ENCODE assay signal across 25 cellular contexts in the genomic region with DNA sequence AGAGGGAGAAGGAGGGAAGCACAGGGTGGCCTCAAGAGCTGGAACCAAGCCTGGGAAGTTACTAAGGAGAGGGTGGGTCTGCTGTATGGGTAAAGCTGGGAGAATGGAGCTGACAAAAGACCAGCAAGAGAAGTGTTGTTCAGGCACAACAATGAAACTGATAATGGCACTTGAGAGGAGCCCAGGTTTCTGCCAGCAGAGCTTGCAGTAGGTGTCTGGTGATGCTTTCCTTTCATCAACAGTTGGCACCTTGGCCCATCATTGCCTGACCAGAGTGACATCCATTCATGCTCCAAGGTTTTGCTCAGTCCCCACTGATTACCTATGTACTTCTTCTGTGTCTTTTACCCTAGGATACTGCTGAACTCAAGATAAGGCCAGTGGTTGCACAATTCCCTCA.
DNase-seq lines count a peak whose midpoint lies in the region; ATAC-seq lines count a peak whose summit lies in the region.
"Had no signal": no experiment of that assay in that cellular context is flagged by ENCODE, and none has a peak within 500 bp of the region (broad histone marks: within the 10 kb centered on the region; RNA-seq: fewer than 3 reads in every experiment).

No MANE protein-coding gene starts in this region.

- no peaks in the 10 kb centered on the region for H4K20me1 ChIP-seq in BLaER1 treated with 17β-estradiol and CSF1 and Interleukin-3, amounts not matched to agents 10 nM and 100 nM

- CTCF ChIA-PET in CD8-positive, alpha-beta memory T cell (lab: Charles Lee) = no interaction called here

- POLR2A ChIA-PET in CD8-positive, alpha-beta memory T cell (lab: Charles Lee) = interaction anchor here (1.1 kb wide), 1 partner anchor 15 kb away, joined by 3 read pairs; no protein-coding TSS in a partner anchor

- peak overlapping the region; percentile 34 to 91 (median 78); a peak in 20 of 22 replicates for H3K27ac ChIP-seq in BLaER1 treated with 17β-estradiol and CSF1 and Interleukin-3, amounts not matched to agents 10 nM and 100 nM
- no peak overlapping the region for H3K27ac ChIP-seq in CD8-positive, alpha-beta memory T cell (ENCODE audit: low read depth, low read length)
- H3K27ac ChIP-seq: gastroesophageal sphincter, hepatocyte, SJSA1, WERI-Rb-1 had no signal

- H3K27ac Mint-ChIP-seq in CD8-positive, alpha-beta memory T cell = peak overlapping the region; percentile 21 to 100 (median 94)
- peak overlapping the region; percentile 6 for H3K27ac Mint-ChIP-seq in activated naive CD8-positive, alpha-beta T cell treated with anti-CD3 and anti-CD28 coated beads for 36 hours
- peak overlapping the region; percentile 87 to 98 (median 96) for H3K27ac Mint-ChIP-seq in naive B cell
- H3K27ac Mint-ChIP-seq: HFFc6 had no signal

- H3K36me3 Mint-ChIP-seq in CD8-positive, alpha-beta memory T cell = peaks cover 0 to 15% (median 3%) of the 10 kb centered on the region in 3 donors
- H3K36me3 Mint-ChIP-seq in activated naive CD8-positive, alpha-beta T cell treated with anti-CD3 and anti-CD28 coated beads for 36 hours = peaks cover 12% of the 10 kb centered on the region
- H3K36me3 Mint-ChIP-seq in naive B cell = peaks cover 13 to 34% of the 10 kb centered on the region in 2 donors

- peak overlapping the region in 2 of 10 experiments; percentile 23 to 36; a peak in 3 of 20 replicates for H3K4me3 ChIP-seq in BLaER1 treated with 17β-estradiol and CSF1 and Interleukin-3, amounts not matched to agents 10 nM and 100 nM
- H3K4me3 ChIP-seq in CD8-positive, alpha-beta memory T cell (ENCODE audit: low read length) = no peak overlapping the region
- H3K4me3 ChIP-seq: gastroesophageal sphincter, hepatocyte, SJSA1, upper lobe of left lung had no signal

- H3K4me2 ChIP-seq in BLaER1 treated with 17β-estradiol and CSF1 and Interleukin-3, amounts not matched to agents 10 nM and 100 nM = peak overlapping the region; percentile 50 to 89 (median 83)
- H3K4me2 ChIP-seq: hepatocyte had no signal

- H3K27me3 Mint-ChIP-seq in CD8-positive, alpha-beta memory T cell = no peaks in the 10 kb centered on the region
- H3K27me3 Mint-ChIP-seq in activated naive CD8-positive, alpha-beta T cell treated with anti-CD3 and anti-CD28 coated beads for 36 hours = no peaks in the 10 kb centered on the region
- H3K27me3 Mint-ChIP-seq in naive B cell = no peaks in the 10 kb centered on the region

- peak overlapping the region in 10 of 11 experiments; percentile 14 to 71 (median 62); a peak in 17 of 22 replicates for H3K9ac ChIP-seq in BLaER1 treated with 17β-estradiol and CSF1 and Interleukin-3, amounts not matched to agents 10 nM and 100 nM

- no peaks in the 10 kb centered on the region for H3K27me3 ChIP-seq in BLaER1 treated with 17β-estradiol and CSF1 and Interleukin-3, amounts not matched to agents 10 nM and 100 nM
- H3K27me3 ChIP-seq in CD8-positive, alpha-beta memory T cell (ENCODE audit: insufficient read depth, low read length, poor library complexity, severe bottlenecking) = no peaks in the 10 kb centered on the region
- H3K27me3 ChIP-seq: gastroesophageal sphincter, hepatocyte, SJSA1, upper lobe of left lung had no signal

- peaks cover 93 to 100% (median 100%) of the 10 kb centered on the region in 10 experiments for H3K4me1 ChIP-seq in BLaER1 treated with 17β-estradiol and CSF1 and Interleukin-3, amounts not matched to agents 10 nM and 100 nM
- peaks cover 33% of the 10 kb centered on the region for H3K4me1 ChIP-seq in CD8-positive, alpha-beta memory T cell (ENCODE audit: insufficient read depth, low read length)
- H3K4me1 ChIP-seq: gastroesophageal sphincter, SJSA1 had no signal

- H3K9me3 Mint-ChIP-seq in CD8-positive, alpha-beta memory T cell = peaks cover 0 to 10% (median 3%) of the 10 kb centered on the region in 5 donors
- peaks cover 16% of the 10 kb centered on the region for H3K9me3 Mint-ChIP-seq in activated naive CD8-positive, alpha-beta T cell treated with anti-CD3 and anti-CD28 coated beads for 36 hours
- H3K9me3 Mint-ChIP-seq in naive B cell = peaks cover 12 to 19% (median 16%) of the 10 kb centered on the region in 7 donors

- ATAC-seq in naive B cell (ENCODE audit: low read depth in 2 of 2) = no peak
- ATAC-seq in HG02852 (IDR thresholded peaks at IDR 0.05; ENCODE audit: unreplicated experiment) = no peak
- ATAC-seq: gastroesophageal sphincter, left colon had no signal

- no peak for DNase-seq in CD8-positive, alpha-beta memory T cell
- DNase-seq in activated naive CD8-positive, alpha-beta T cell treated with anti-CD3 and anti-CD28 coated beads for 36 hours = no peak
- DNase-seq in naive B cell = no peak
- DNase-seq in mesenteric fat pad (ENCODE audit: low spot score) = no peak
- no peak for DNase-seq in EL
- DNase-seq in NCI-H748 treated with DMSO at 0.1 percent for 48 hours (lab: John Stamatoyannopoulos, UW) = no peak
- DNase-seq: activated CD4-positive, alpha-beta T cell treated with anti-CD3 and anti-CD28 coated beads, Interleukin-2, amount 50 U/mL, for 1 hour; activated gamma-delta T cell treated with Interleukin-2 at 50 U/mL for 16 hours; activated T-cell treated with anti-CD3 and anti-CD28 coated beads, Interleukin-2, amount 50 U/mL, for 48 hours; C1 segment of cervical spinal cord; DND-41; HFFc6; left colon; NCI-H146; NCI-H2107; NCI-H446 treated with DMSO at 0.1 percent for 48 hours; stimulated activated naive CD4-positive, alpha-beta T cell; T1000; upper lobe of left lung; WERI-Rb-1 had no signal

- peak overlapping the region in 2 of 7 donors; percentile 2 to 12 for H3K4me3 Mint-ChIP-seq in CD8-positive, alpha-beta memory T cell
- H3K4me3 Mint-ChIP-seq in activated naive CD8-positive, alpha-beta T cell treated with anti-CD3 and anti-CD28 coated beads for 36 hours = no peak overlapping the region
- H3K4me3 Mint-ChIP-seq in naive B cell = peak overlapping the region in 6 of 8 donors; percentile 10 to 83 (median 28)
- H3K4me3 Mint-ChIP-seq: HFFc6 had no signal

- peaks cover 14 to 38% (median 20%) of the 10 kb centered on the region in 11 experiments; a peak in 21 of 22 replicates for H3K9me3 ChIP-seq in BLaER1 treated with 17β-estradiol and CSF1 and Interleukin-3, amounts not matched to agents 10 nM and 100 nM (replicated peaks in 1 of 11)
- H3K9me3 ChIP-seq in CD8-positive, alpha-beta memory T cell (ENCODE audit: low read length) = no peaks in the 10 kb centered on the region
- H3K9me3 ChIP-seq: SJSA1 had no signal

- H3K36me3 ChIP-seq in BLaER1 treated with 17β-estradiol and CSF1 and Interleukin-3, amounts not matched to agents 10 nM and 100 nM = no peaks in the 10 kb centered on the region; a peak in 3 of 22 replicates
- H3K36me3 ChIP-seq in CD8-positive, alpha-beta memory T cell (ENCODE audit: insufficient read depth, low read length) = no peaks in the 10 kb centered on the region
- H3K36me3 ChIP-seq: gastroesophageal sphincter, SJSA1, upper lobe of left lung, WERI-Rb-1 had no signal

- peaks cover 52 to 68% (median 55%) of the 10 kb centered on the region in 3 donors for H3K4me1 Mint-ChIP-seq in CD8-positive, alpha-beta memory T cell
- peaks cover 54% of the 10 kb centered on the region for H3K4me1 Mint-ChIP-seq in activated naive CD8-positive, alpha-beta T cell treated with anti-CD3 and anti-CD28 coated beads for 36 hours
- H3K4me1 Mint-ChIP-seq in naive B cell = peaks cover 76 to 99% (median 89%) of the 10 kb centered on the region in 3 donors

Comparison
In these comparisons a context has a peak if more than half of its experiments do, and no peak if none do; other contexts are left out.
1. H3K27ac Mint-ChIP-seq: peak in every context shown above with its lines; median percentile 96 in naive B cell; 94 in CD8-positive, alpha-beta memory T cell; 6 in activated naive CD8-positive, alpha-beta T cell treated with anti-CD3 and anti-CD28 coated beads for 36 hours.